Comparison of ENCODE assay signal across 24 cellular contexts in the genomic region with DNA sequence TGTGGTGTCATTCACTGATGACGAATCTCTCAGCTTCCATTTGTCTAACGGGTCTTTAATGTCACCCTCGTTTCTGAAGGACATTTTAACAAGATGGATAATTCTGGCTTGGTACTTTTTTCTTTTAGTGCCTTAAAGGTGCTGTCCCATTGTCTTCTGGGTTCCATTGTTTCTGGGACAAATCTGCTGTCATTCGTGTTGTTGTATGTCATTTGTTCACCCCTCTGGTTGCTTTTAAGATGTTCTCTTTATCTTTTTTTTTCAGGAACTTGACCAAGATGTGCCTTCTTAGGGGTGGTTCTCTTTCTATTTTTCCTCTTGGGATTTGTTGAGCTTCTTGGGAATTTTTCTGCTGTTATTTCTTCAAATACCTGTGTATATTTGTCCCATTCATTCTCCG. TPM values are rescaled to one million over a fixed set of nuclear protein-coding genes. Genes with fewer than 3 reads are reported as not detected.
"Had no signal": no experiment of that assay in that cellular context is flagged by ENCODE, and none has a peak within 500 bp of the region (broad histone marks: within the 10 kb centered on the region; RNA-seq: fewer than 3 reads in every experiment).

No MANE protein-coding gene starts in this region.

- H3K4me2 ChIP-seq: PC-9 had no signal

- H3K27me3 Mint-ChIP-seq: activated naive CD4-positive, alpha-beta T cell treated with anti-CD3 and anti-CD28 coated beads, Interleukin-2, amount 50 U/mL, for 24 hours had no signal

- H3K36me3 Mint-ChIP-seq: activated naive CD4-positive, alpha-beta T cell treated with anti-CD3 and anti-CD28 coated beads, Interleukin-2, amount 50 U/mL, for 24 hours; T-cell had no signal

- H3K4me3 Mint-ChIP-seq: activated CD8-positive, alpha-beta T cell treated with anti-CD3 and anti-CD28 coated beads, Interleukin-2, amount 10 ng/mL, durations not matched to agents 7 days and 5 days; activated naive CD4-positive, alpha-beta T cell treated with anti-CD3 and anti-CD28 coated beads, Interleukin-2, amount 50 U/mL, for 24 hours; activated T-cell treated with anti-CD3 and anti-CD28 coated beads, Interleukin-2, amount 50 U/mL, for 24 hours; activated T-helper 1 cell treated with anti-CD3 and anti-CD28 coated beads, Interleukin-12 subunit alpha, Interleukin-12 subunit beta, Interleukin-2, Interleukin-4 antibody, amounts not matched to agents 30 ng/mL and 10 ng/mL and 1 ng/mL, durations not matched to agents 14 hours and 24 hours and 36 hours; central memory CD8-positive, alpha-beta T cell; T-cell had no signal

- H3K4me3 ChIP-seq: PC-9, SK-N-MC had no signal

- H3K27ac ChIP-seq: PC-9, SK-N-MC had no signal

- DNase-seq: activated CD4-positive, alpha-beta T cell treated with anti-CD3 and anti-CD28 coated beads, Interleukin-2, amount 50 U/mL, for 4 hours; activated CD4-positive, CD25-positive, alpha-beta regulatory T cell treated with anti-CD3 and anti-CD28 coated beads, Interleukin-2, amount 50 U/mL, for 72 hours; activated CD8-positive, alpha-beta T cell treated with anti-CD3 and anti-CD28 coated beads, Interleukin-2, amount 10 ng/mL, durations not matched to agents 7 days and 5 days; activated effector memory CD4-positive, alpha-beta T cell treated with Interleukin-2 at 50 U/mL for 16 hours; activated naive CD4-positive, alpha-beta T cell; activated T-cell treated with anti-CD3 and anti-CD28 coated beads, Interleukin-2, amount 50 U/mL, for 24 hours; cortex of kidney; KG1; MM.1S; NCI-H1048; NCI-H146; NCI-H187 treated with DMSO at 0.1 percent for 48 hours; NCI-H2107; NCI-H2171 treated with DMSO at 0.1 percent for 48 hours; NCI-H345; NCI-H524; PC-9; SHP77 treated with DMSO at 0.1 percent for 48 hours; T-cell had no signal

- H3K27ac Mint-ChIP-seq: activated CD8-positive, alpha-beta T cell treated with anti-CD3 and anti-CD28 coated beads, Interleukin-2, amount 10 ng/mL, durations not matched to agents 7 days and 5 days; activated naive CD4-positive, alpha-beta T cell treated with anti-CD3 and anti-CD28 coated beads, Interleukin-2, amount 50 U/mL, for 24 hours; activated T-cell treated with anti-CD3 and anti-CD28 coated beads, Interleukin-2, amount 50 U/mL, for 24 hours; activated T-helper 1 cell treated with anti-CD3 and anti-CD28 coated beads, Interleukin-12 subunit alpha, Interleukin-12 subunit beta, Interleukin-2, Interleukin-4 antibody, amounts not matched to agents 30 ng/mL and 10 ng/mL and 1 ng/mL, durations not matched to agents 14 hours and 24 hours and 36 hours; T-cell had no signal

- H2AFZ ChIP-seq: PC-9 had no signal

RNA-seq across cellular contexts. Expression of gene MMEL1, which starts 14.0 kb away (rescaled TPM):
- total RNA-seq: bronchial epithelial cell had no signal
